Comparison of ENCODE assay signal across 2 cellular contexts in genomic region chr10:42973411-42973810, GRCh38.
TF ChIP-seq lines count a peak whose summit lies in the region.

No MANE protein-coding gene starts in this region.

TF ChIP-seq in HEK293, 187 proteins besides CTCF, POLR2A, EP300 and RAD21 (continued from another document):
- TF ChIP-seq ZNF580 (tag by site-specific recombination; IDR thresholded peaks at IDR 0.05) = no peak
- TF ChIP-seq TRIM28 (IDR thresholded peaks at IDR 0.05; ENCODE audit: borderline replicate concordance, low read length) = no peak

TF ChIP-seq in H1, 55 proteins besides CTCF, POLR2A, EP300 and RAD21 (continued from another document):
- TF ChIP-seq BRCA1 (IDR thresholded peaks at IDR 0.05; ENCODE audit: low read depth, low read length) = no peak
- no peak for TF ChIP-seq EGR1 (IDR thresholded peaks at IDR 0.05; ENCODE audit: borderline replicate concordance, low read depth, low read length)
- TF ChIP-seq TBP (IDR thresholded peaks at IDR 0.05; ENCODE audit: low read depth, low read length) = no peak
- TF ChIP-seq POLR2AphosphoS5 (IDR thresholded peaks at IDR 0.05; ENCODE audit: low read depth, low read length) = no peak
- TF ChIP-seq USF2 (IDR thresholded peaks at IDR 0.05; ENCODE audit: low read length) = no peak
- no peak for TF ChIP-seq TAF7 (optimal IDR thresholded peaks at IDR 0.05; ENCODE audit: borderline replicate concordance, low read depth, low read length)
- no peak for TF ChIP-seq SIRT6 (IDR thresholded peaks at IDR 0.05; ENCODE audit: low read length)
- no peak for TF ChIP-seq ZNF274 (IDR thresholded peaks at IDR 0.05; ENCODE audit: borderline replicate concordance, extremely low read depth, low read length)
- TF ChIP-seq BACH1 (IDR thresholded peaks at IDR 0.05; ENCODE audit: low read length) = no peak
- no peak for TF ChIP-seq JUN (IDR thresholded peaks at IDR 0.05; ENCODE audit: low read depth, low read length)
- TF ChIP-seq EZH2 (IDR thresholded peaks at IDR 0.05; ENCODE audit: low read depth, low read length, severe bottlenecking) = no peak
- TF ChIP-seq MAX (IDR thresholded peaks at IDR 0.05) = no peak
- TF ChIP-seq JUND (IDR thresholded peaks at IDR 0.05; ENCODE audit: low read length) = no peak
- no peak for TF ChIP-seq SAP30 (IDR thresholded peaks at IDR 0.05; ENCODE audit: insufficient read depth, insufficient replicate concordance, low read length)
